Comparison of ENCODE assay signal across 1 cellular context in genomic region chr6:170277893-170278742, GRCh38.
TF ChIP-seq lines count a peak whose summit lies in the region.

No MANE protein-coding gene starts in this region.

TF ChIP-seq in K562, 482 proteins besides CTCF, POLR2A, EP300 and RAD21:
- TF ChIP-seq FOXA1 (IDR thresholded peaks at IDR 0.05; ENCODE audit: borderline replicate concordance) (no peak), PCBP1 (IDR thresholded peaks at IDR 0.05; ENCODE audit: low read depth, low read length, poor library complexity, severe bottlenecking) (no peak), SMAD3 (CRISPR knock-in tag; conservative IDR thresholded peaks at IDR 0.05) (no peak), CBX2 (IDR thresholded peaks at IDR 0.05; ENCODE audit: insufficient read depth, low read length, poor library complexity, severe bottlenecking) (peak; percentile 19)
- TF ChIP-seq, protein P1, sequence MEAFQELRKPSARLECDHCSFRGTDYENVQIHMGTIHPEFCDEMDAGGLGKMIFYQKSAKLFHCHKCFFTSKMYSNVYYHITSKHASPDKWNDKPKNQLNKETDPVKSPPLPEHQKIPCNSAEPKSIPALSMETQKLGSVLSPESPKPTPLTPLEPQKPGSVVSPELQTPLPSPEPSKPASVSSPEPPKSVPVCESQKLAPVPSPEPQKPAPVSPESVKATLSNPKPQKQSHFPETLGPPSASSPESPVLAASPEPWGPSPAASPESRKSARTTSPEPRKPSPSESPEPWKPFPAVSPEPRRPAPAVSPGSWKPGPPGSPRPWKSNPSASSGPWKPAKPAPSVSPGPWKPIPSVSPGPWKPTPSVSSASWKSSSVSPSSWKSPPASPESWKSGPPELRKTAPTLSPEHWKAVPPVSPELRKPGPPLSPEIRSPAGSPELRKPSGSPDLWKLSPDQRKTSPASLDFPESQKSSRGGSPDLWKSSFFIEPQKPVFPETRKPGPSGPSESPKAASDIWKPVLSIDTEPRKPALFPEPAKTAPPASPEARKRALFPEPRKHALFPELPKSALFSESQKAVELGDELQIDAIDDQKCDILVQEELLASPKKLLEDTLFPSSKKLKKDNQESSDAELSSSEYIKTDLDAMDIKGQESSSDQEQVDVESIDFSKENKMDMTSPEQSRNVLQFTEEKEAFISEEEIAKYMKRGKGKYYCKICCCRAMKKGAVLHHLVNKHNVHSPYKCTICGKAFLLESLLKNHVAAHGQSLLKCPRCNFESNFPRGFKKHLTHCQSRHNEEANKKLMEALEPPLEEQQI (IDR thresholded peaks at IDR 0.05): no peak
TF ChIP-seq in K562: peak in this region for 1.
